Comparison of ENCODE assay signal across 1 cellular context in genomic region chr10:58267713-58268453, GRCh38.
A peak's percentile ranks its signal among the peaks of the same experiment; 100 is the strongest.
TF ChIP-seq lines count a peak whose summit lies in the region.

IPMK (minus strand) TSS chr10:58267894; CDS start chr10:58267611, 283 bp downstream.

TF ChIP-seq in K562, 482 proteins besides CTCF, POLR2A, EP300 and RAD21 (continued from another document and continues in another):
- TF ChIP-seq AFF4 (CRISPR knock-in tag; IDR thresholded peaks at IDR 0.05) (0 out of 2 replicates have a peak, but pooled peaks have one; percentile 43), MBD2 (IDR thresholded peaks at IDR 0.05; ENCODE audit: borderline replicate concordance, low read depth) (no peak), TRIM28 (IDR thresholded peaks at IDR 0.05) (no peak), RHOXF2B (CRISPR knock-in tag; conservative IDR thresholded peaks at IDR 0.05) (no peak), TFE3 (CRISPR knock-in tag; IDR thresholded peaks at IDR 0.05) (no peak), U2AF2 (optimal IDR thresholded peaks at IDR 0.05; ENCODE audit: low read depth, low read length) (no peak), JUNB (CRISPR knock-in tag; conservative IDR thresholded peaks at IDR 0.05) (no peak), ZNF175 (CRISPR knock-in tag; IDR thresholded peaks at IDR 0.05; ENCODE audit: low read depth) (no peak), KLF6 (CRISPR knock-in tag; IDR thresholded peaks at IDR 0.05; ENCODE audit: borderline replicate concordance) (no peak), TEAD1 (CRISPR knock-in tag; IDR thresholded peaks at IDR 0.05) (0 out of 4 replicates have a peak, but pooled peaks have one; percentile 16 to 34), SNAPC5 (CRISPR knock-in tag; IDR thresholded peaks at IDR 0.05) (no peak), RBM34 (IDR thresholded peaks at IDR 0.05; ENCODE audit: borderline replicate concordance, insufficient read depth, low read length) (no peak), RFX7 (CRISPR knock-in tag; IDR thresholded peaks at IDR 0.05) (no peak), PHB (CRISPR knock-in tag; IDR thresholded peaks at IDR 0.05) (no peak), CREBBP (IDR thresholded peaks at IDR 0.05; ENCODE audit: low read depth, low read length) (no peak), HDAC3 (IDR thresholded peaks at IDR 0.05; ENCODE audit: borderline replicate concordance, partially characterized antibody) (no peak), POLR3A (IDR thresholded peaks at IDR 0.05; ENCODE audit: borderline replicate concordance, extremely low read depth, insufficient read depth, insufficient read length) (no peak), BMI1 (IDR thresholded peaks at IDR 0.05; ENCODE audit: low read length) (no peak), KLF13 (tag; IDR thresholded peaks at IDR 0.05; ENCODE audit: borderline replicate concordance, low read depth) (no peak), HNRNPK (IDR thresholded peaks at IDR 0.05; ENCODE audit: low read depth, low read length, poor library complexity, severe bottlenecking) (no peak), KDM5B (IDR thresholded peaks at IDR 0.05; ENCODE audit: insufficient replicate concordance, low read depth, low read length) (peak; percentile 77), POLR2G (IDR thresholded peaks at IDR 0.05; ENCODE audit: low read depth, low read length) (peak; percentile 86), SIRT6 (IDR thresholded peaks at IDR 0.05; ENCODE audit: low read depth, low read length) (no peak), ZNF507 (tag; conservative IDR thresholded peaks at IDR 0.05) (no peak), SUPT5H (IDR thresholded peaks at IDR 0.05) (peak; percentile 70; the same call in 1 of the 2 replicates), THAP12 (CRISPR knock-in tag; IDR thresholded peaks at IDR 0.05) (no peak), ZBTB43 (CRISPR knock-in tag; IDR thresholded peaks at IDR 0.05) (no peak), SMAD3 (CRISPR knock-in tag; conservative IDR thresholded peaks at IDR 0.05) (no peak), FOXP4 (CRISPR knock-in tag; IDR thresholded peaks at IDR 0.05; ENCODE audit: borderline replicate concordance) (no peak), MITF (IDR thresholded peaks at IDR 0.05) (no peak), TCF15 (CRISPR knock-in tag; IDR thresholded peaks at IDR 0.05) (no peak), RBM14 (IDR thresholded peaks at IDR 0.05; ENCODE audit: borderline replicate concordance, insufficient read depth, low read depth, low read length) (no peak), NFE2L1 (tag; IDR thresholded peaks at IDR 0.05; ENCODE audit: borderline replicate concordance, low read depth) (no peak), POLR2AphosphoS5 (IDR thresholded peaks at IDR 0.05; ENCODE audit: control insufficient read depth, insufficient read depth, low read depth, low read length) (peak; percentile 50; the same call in 1 of the 2 replicates), MEF2D (tag; conservative IDR thresholded peaks at IDR 0.05; ENCODE audit: low read depth) (no peak), ZNF174 (CRISPR knock-in tag; IDR thresholded peaks at IDR 0.05) (no peak), NUFIP1 (IDR thresholded peaks at IDR 0.05; ENCODE audit: partially characterized antibody) (no peak), ZBTB49 (CRISPR knock-in tag; IDR thresholded peaks at IDR 0.05; ENCODE audit: borderline replicate concordance) (no peak), LEF1 (IDR thresholded peaks at IDR 0.05) (no peak), ARHGAP35 (IDR thresholded peaks at IDR 0.05; ENCODE audit: partially characterized antibody) (no peak), RBM25 (IDR thresholded peaks at IDR 0.05; ENCODE audit: low read depth, low read length, severe bottlenecking) (peak; percentile 49), POLR2B (IDR thresholded peaks at IDR 0.05; ENCODE audit: low read depth, partially characterized antibody) (peak; percentile 45), THRA (IDR thresholded peaks at IDR 0.05) (no peak), TARDBP (IDR thresholded peaks at IDR 0.05) (no peak)
